In genomic region chr18:56021814-56022205, GRCh38 we compare ENCODE assay signal across 2 cellular contexts.
"Had no signal": no experiment of that assay in that cellular context is flagged by ENCODE, and none has a peak within 500 bp of the region (broad histone marks: within the 10 kb centered on the region; RNA-seq: fewer than 3 reads in every experiment).

No MANE protein-coding gene starts in this region.

- H2AFZ ChIP-seq: GM23338 had no signal

- ATAC-seq: GM23338 had no signal

- H3K4me1 Mint-ChIP-seq: GM23338, H9 had no signal

- H3K27ac Mint-ChIP-seq: GM23338, H9 had no signal

- H3K9me3 Mint-ChIP-seq: GM23338, H9 had no signal

- H3K4me3 ChIP-seq: GM23338 had no signal

- H3K4me2 ChIP-seq: GM23338 had no signal

- DNase-seq: H9 had no signal

- H3K4me3 Mint-ChIP-seq: GM23338, H9 had no signal
